In the genomic region with DNA sequence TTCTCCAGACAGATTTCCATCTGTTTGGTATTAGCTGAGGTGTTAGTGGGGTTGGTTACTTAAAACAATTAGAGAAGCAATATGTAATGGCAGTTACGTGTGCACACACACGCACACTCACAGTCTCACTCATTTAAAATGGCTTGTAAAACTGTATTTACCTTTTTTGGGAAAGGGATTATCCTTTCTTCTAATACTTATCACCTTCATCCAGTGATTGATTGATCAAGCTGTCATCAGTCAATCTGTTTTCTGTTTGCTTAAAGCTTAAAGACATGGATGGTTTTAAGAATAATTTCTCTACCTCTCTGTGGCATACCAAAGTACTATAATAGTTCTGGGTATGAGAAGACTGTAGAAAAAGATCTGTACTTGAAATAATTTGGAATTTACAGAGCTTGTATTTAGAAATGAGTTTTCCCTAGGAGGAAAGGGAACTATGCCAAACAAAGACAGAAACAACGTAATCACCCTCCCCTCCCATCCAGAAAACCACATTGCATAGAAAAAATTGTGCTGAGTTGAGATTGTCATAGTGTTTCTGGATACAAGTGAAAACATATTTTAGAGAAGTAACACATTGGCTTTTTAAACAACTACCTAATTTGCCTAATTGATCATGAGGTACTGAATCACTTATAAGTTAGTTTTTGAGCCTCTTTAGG, we compare ENCODE assay signal across 10 cellular contexts. TPM values are rescaled to one million over a fixed set of nuclear protein-coding genes. Genes with fewer than 3 reads are reported as not detected.
A peak's percentile ranks its signal among the peaks of the same experiment; 100 is the strongest.
DNase-seq lines count a peak whose midpoint lies in the region; ATAC-seq and TF ChIP-seq lines count a peak whose summit lies in the region.
"Had no signal": no experiment of that assay in that cellular context is flagged by ENCODE, and none has a peak within 500 bp of the region (broad histone marks: within the 10 kb centered on the region; RNA-seq: fewer than 3 reads in every experiment).

No MANE protein-coding gene starts in this region.

- H3K36me3 Mint-ChIP-seq in activated T-helper 17 cell treated with anti-CD3 and anti-CD28 coated beads, Interleukin-2, amount 50 U/mL, for 72 hours (ENCODE audit: low read depth): peaks cover 8% of the 10 kb centered on the region
- H3K36me3 Mint-ChIP-seq in activated naive CD4-positive, alpha-beta T cell treated with anti-CD3 and anti-CD28 coated beads, Interleukin-2, amount 50 U/mL, for 72 hours: peaks cover 8 to 32% of the 10 kb centered on the region in 2 donors

- intact Hi-C loops in lower lobe of right lung (cut with DNase I): no loop called here
- intact Hi-C loops in posterior cingulate gyrus (cut with DNase I): no loop called here

- DNase-seq in AG10803 (ENCODE audit: low read depth) (peak; percentile 80), HCEC 1CT (peak; percentile 42), lower lobe of right lung (no peak), posterior cingulate gyrus (no peak), COR-L47 (lab: John Stamatoyannopoulos, UW) (no peak)
- DNase-seq in activated naive CD4-positive, alpha-beta T cell treated with anti-CD3 and anti-CD28 coated beads, Interleukin-2, amount 50 U/mL, for 72 hours (ENCODE audit: low spot score in 2 of 2): no peak

- TF ChIP-seq CTCF in AG10803 (conservative IDR thresholded peaks at IDR 0.05; ENCODE audit: low read length): no peak
- no peak for TF ChIP-seq CTCF in lower lobe of right lung (IDR thresholded peaks at IDR 0.05)

- no peaks in the 10 kb centered on the region for H3K36me3 ChIP-seq in lower lobe of right lung
- H3K36me3 ChIP-seq: cardiac muscle cell had no signal

- peaks cover 24% of the 10 kb centered on the region for H3K4me1 ChIP-seq in lower lobe of right lung

- no peak overlapping the region for H3K4me3 ChIP-seq in AG10803 (ENCODE audit: low read length)
- no peak overlapping the region for H3K4me3 ChIP-seq in lower lobe of right lung
- H3K4me3 ChIP-seq: cardiac muscle cell had no signal

- no peaks in the 10 kb centered on the region for H3K27me3 Mint-ChIP-seq in activated T-helper 17 cell treated with anti-CD3 and anti-CD28 coated beads, Interleukin-2, amount 50 U/mL, for 72 hours

- peaks cover 9% of the 10 kb centered on the region for H3K9me3 Mint-ChIP-seq in activated T-helper 17 cell treated with anti-CD3 and anti-CD28 coated beads, Interleukin-2, amount 50 U/mL, for 72 hours
- peaks cover 10 to 27% of the 10 kb centered on the region in 2 donors for H3K9me3 Mint-ChIP-seq in activated naive CD4-positive, alpha-beta T cell treated with anti-CD3 and anti-CD28 coated beads, Interleukin-2, amount 50 U/mL, for 72 hours

- no peaks in the 10 kb centered on the region for H3K27me3 ChIP-seq in lower lobe of right lung (ENCODE audit: low read depth)
- H3K27me3 ChIP-seq: cardiac muscle cell had no signal

- peak overlapping the region; percentile 43 for H3K4me3 Mint-ChIP-seq in activated T-helper 17 cell treated with anti-CD3 and anti-CD28 coated beads, Interleukin-2, amount 50 U/mL, for 72 hours

- no peaks in the 10 kb centered on the region for H3K9me3 ChIP-seq in lower lobe of right lung

- peak overlapping the region; percentile 56 for H3K27ac Mint-ChIP-seq in activated T-helper 17 cell treated with anti-CD3 and anti-CD28 coated beads, Interleukin-2, amount 50 U/mL, for 72 hours
- peak overlapping the region in 1 of 2 donors; percentile 29 for H3K27ac Mint-ChIP-seq in activated naive CD4-positive, alpha-beta T cell treated with anti-CD3 and anti-CD28 coated beads, Interleukin-2, amount 50 U/mL, for 72 hours

- H3K4me1 Mint-ChIP-seq in activated T-helper 17 cell treated with anti-CD3 and anti-CD28 coated beads, Interleukin-2, amount 50 U/mL, for 72 hours: peaks cover 34% of the 10 kb centered on the region

- peak; percentile 32 for ATAC-seq in activated T-helper 17 cell treated with anti-CD3 and anti-CD28 coated beads, Interleukin-2, amount 50 U/mL, for 72 hours (replicated peaks)
- peak; percentile 65 to 75 for ATAC-seq in lower lobe of right lung
- no peak for ATAC-seq in activated naive CD4-positive, alpha-beta T cell treated with anti-CD3 and anti-CD28 coated beads, Interleukin-2, amount 50 U/mL, for 72 hours
- ATAC-seq in GM18498 (IDR thresholded peaks at IDR 0.05; ENCODE audit: unreplicated experiment): no peak
- ATAC-seq: Panc1 had no signal

- H3K27ac ChIP-seq in lower lobe of right lung: peak overlapping the region; percentile 57
- H3K27ac ChIP-seq: cardiac muscle cell had no signal

RNA-seq across cellular contexts. Expression of a gene that starts 42.8 kb away (rescaled TPM):
- 10 to 100 TPM; 43.3 to 51.9 TPM for total RNA-seq in activated T-helper 17 cell treated with anti-CD3 and anti-CD28 coated beads, Interleukin-2, amount 50 U/mL, for 72 hours
- 46.8 TPM for total RNA-seq in lower lobe of right lung
- total RNA-seq in activated naive CD4-positive, alpha-beta T cell treated with anti-CD3 and anti-CD28 coated beads, Interleukin-2, amount 50 U/mL, for 72 hours: 10 to 100 TPM; 41.7 to 46.5 TPM

Comparison
In these comparisons a context has a peak if more than half of its experiments do, and no peak if none do; other contexts are left out.
1. DNase-seq: peak in AG10803 (single experiment) and HCEC 1CT (single experiment); none in lower lobe of right lung (single experiment), activated naive CD4-positive, alpha-beta T cell treated with anti-CD3 and anti-CD28 coated beads, Interleukin-2, amount 50 U/mL, for 72 hours (0 of 2), posterior cingulate gyrus (0 of 10) and COR-L47 (single experiment).
2. ATAC-seq: peak in activated T-helper 17 cell treated with anti-CD3 and anti-CD28 coated beads, Interleukin-2, amount 50 U/mL, for 72 hours (single experiment) and lower lobe of right lung (2 of 2); none in activated naive CD4-positive, alpha-beta T cell treated with anti-CD3 and anti-CD28 coated beads, Interleukin-2, amount 50 U/mL, for 72 hours (0 of 2) and GM18498 (single experiment).